8 cellular contexts compared by ENCODE assay signal in the genomic region with DNA sequence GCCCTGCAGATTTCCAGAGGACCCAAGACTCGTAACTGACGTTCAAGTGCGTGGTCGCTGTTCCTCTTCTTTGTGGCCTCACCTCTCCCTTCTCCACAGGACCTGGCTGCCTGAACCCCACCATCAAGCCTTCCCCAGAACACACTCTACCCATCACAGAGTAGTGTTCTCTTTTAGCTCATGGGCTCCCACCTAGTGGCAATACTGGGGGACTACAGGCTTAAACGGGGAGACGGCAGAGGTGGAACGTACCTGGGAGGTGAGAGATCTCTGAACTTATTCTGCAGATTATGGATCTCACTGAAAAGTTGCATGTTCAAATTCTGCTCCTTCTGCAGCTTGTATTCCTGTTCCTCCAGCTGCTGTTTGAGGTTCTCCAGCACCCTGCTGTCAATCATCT.
A peak's percentile ranks its signal among the peaks of the same experiment; 100 is the strongest.
DNase-seq lines count a peak whose midpoint lies in the region; ATAC-seq, FAIRE-seq and TF ChIP-seq lines count a peak whose summit lies in the region.

No MANE protein-coding gene starts in this region.

- TF ChIP-seq RAD21 in A549 (conservative IDR thresholded peaks at IDR 0.05 in 1 of 2, IDR thresholded peaks at IDR 0.05 in 1 of 2), result peak; percentile 40 to 68; a peak in 3 of 5 replicates

- H3K4me3 ChIP-seq in A549 (no peak overlapping the region), GM12864 (ENCODE audit: low read depth, low read length) (no peak overlapping the region)

- no peaks in the 10 kb centered on the region for H3K4me1 ChIP-seq in A549

- peaks cover 16% of the 10 kb centered on the region for H3K36me3 Mint-ChIP-seq in osteocyte (ENCODE audit: unreplicated experiment)

- FAIRE-seq in A549 (lab: Jason Lieb, UNC) (no peak), frontal cortex (lab: Jason Lieb, UNC) (no peak)

- H3K27me3 Mint-ChIP-seq in osteocyte (ENCODE audit: unreplicated experiment), result no peaks in the 10 kb centered on the region

- H3K27ac ChIP-seq in A549, result no peak overlapping the region

- WGBS in A549 (ENCODE audit: missing lambda C conversion rate), result 82% methylated on average over 7 of the region's 7 CpGs

- H3K27ac Mint-ChIP-seq in osteocyte (ENCODE audit: unreplicated experiment), result no peak overlapping the region

- TF ChIP-seq EP300 in A549 (IDR thresholded peaks at IDR 0.05), result no peak

- no peak overlapping the region for H3K4me2 ChIP-seq in A549

- no peak for TF ChIP-seq POLR2A in A549 (IDR thresholded peaks at IDR 0.05; ENCODE audit: low read length)

- H3K9me3 Mint-ChIP-seq in osteocyte (ENCODE audit: unreplicated experiment), result no peaks in the 10 kb centered on the region

- peak; percentile 80 to 92; a peak in 5 of 6 replicates for ATAC-seq in A549

- DNase-seq in A549 (ENCODE audit: low read depth in 1 of 2, low spot score in 1 of 2) (peak; percentile 38 to 40), GM12864 (ENCODE audit: low read depth) (no peak), NCI-H1092 treated with DMSO at 0.1 percent for 48 hours (lab: John Stamatoyannopoulos, UW) (peak; percentile 20), T47D (ENCODE audit: low read depth in 1 of 2, low spot score in 1 of 2) (peak; percentile 14 to 64), osteocyte (ENCODE audit: extremely low spot score, unreplicated experiment) (no peak), DMS79 (lab: John Stamatoyannopoulos, UW) (no peak), Ammon's horn (ENCODE audit: low spot score) (no peak), frontal cortex (ENCODE audit: low spot score in 2 of 2) (no peak)

- no peaks in the 10 kb centered on the region for H3K9me3 ChIP-seq in A549

- CTCF ChIA-PET in A549 (lab: Yijun Ruan, JAX), result interaction anchor here (0.9 to 3.0 kb wide), 6 partner anchors 17 to 91 kb away, joined by 3 to 11 read pairs (median 4); no protein-coding TSS in a partner anchor

- POLR2A ChIA-PET in A549 (lab: Yijun Ruan, JAX), result no interaction called here

- no peak overlapping the region for H3K4me3 Mint-ChIP-seq in osteocyte (ENCODE audit: unreplicated experiment)

- TF ChIP-seq CTCF in A549 (IDR thresholded peaks at IDR 0.05) (peak; percentile 39), GM12864 (IDR thresholded peaks at IDR 0.05; ENCODE audit: low read depth, low read length, missing control alignments) (peak; percentile 66), osteocyte (IDR thresholded peaks at IDR 0.05) (peak; percentile 52)

- in situ Hi-C loops in T47D (cut with HindIII; ENCODE audit: low pct_unique_long_range_greater_than_20kb, low sequenced_read_pairs), result no loop called here

- H3K4me1 Mint-ChIP-seq in osteocyte (ENCODE audit: unreplicated experiment), result peaks cover 57% of the 10 kb centered on the region

TF ChIP-seq in A549, 52 proteins besides CTCF, POLR2A, EP300 and RAD21:
- TF ChIP-seq GATA3 (IDR thresholded peaks at IDR 0.05; ENCODE audit: borderline replicate concordance), result no peak
- TF ChIP-seq TFCP2L1 (CRISPR knock-in tag; IDR thresholded peaks at IDR 0.05), result no peak
- no peak for TF ChIP-seq EHF (CRISPR knock-in tag; IDR thresholded peaks at IDR 0.05)
- TF ChIP-seq ZFP36 (IDR thresholded peaks at IDR 0.05; ENCODE audit: borderline replicate concordance, partially characterized antibody), result no peak
- TF ChIP-seq, protein P1, sequence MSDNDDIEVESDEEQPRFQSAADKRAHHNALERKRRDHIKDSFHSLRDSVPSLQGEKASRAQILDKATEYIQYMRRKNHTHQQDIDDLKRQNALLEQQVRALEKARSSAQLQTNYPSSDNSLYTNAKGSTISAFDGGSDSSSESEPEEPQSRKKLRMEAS (IDR thresholded peaks at IDR 0.05), result no peak
- no peak for TF ChIP-seq BHLHE40 (IDR thresholded peaks at IDR 0.05; ENCODE audit: low read depth, low read length)
- no peak for TF ChIP-seq PHF8 (IDR thresholded peaks at IDR 0.05; ENCODE audit: borderline replicate concordance, low read depth)
- no peak for TF ChIP-seq CBX8 (IDR thresholded peaks at IDR 0.05)
- no peak for TF ChIP-seq POLR2AphosphoS2 (conservative IDR thresholded peaks at IDR 0.05; ENCODE audit: low read length)
- TF ChIP-seq, protein P2, sequence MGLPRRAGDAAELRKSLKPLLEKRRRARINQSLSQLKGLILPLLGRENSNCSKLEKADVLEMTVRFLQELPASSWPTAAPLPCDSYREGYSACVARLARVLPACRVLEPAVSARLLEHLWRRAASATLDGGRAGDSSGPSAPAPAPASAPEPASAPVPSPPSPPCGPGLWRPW (IDR thresholded peaks at IDR 0.05), result no peak
- TF ChIP-seq, protein P3, sequence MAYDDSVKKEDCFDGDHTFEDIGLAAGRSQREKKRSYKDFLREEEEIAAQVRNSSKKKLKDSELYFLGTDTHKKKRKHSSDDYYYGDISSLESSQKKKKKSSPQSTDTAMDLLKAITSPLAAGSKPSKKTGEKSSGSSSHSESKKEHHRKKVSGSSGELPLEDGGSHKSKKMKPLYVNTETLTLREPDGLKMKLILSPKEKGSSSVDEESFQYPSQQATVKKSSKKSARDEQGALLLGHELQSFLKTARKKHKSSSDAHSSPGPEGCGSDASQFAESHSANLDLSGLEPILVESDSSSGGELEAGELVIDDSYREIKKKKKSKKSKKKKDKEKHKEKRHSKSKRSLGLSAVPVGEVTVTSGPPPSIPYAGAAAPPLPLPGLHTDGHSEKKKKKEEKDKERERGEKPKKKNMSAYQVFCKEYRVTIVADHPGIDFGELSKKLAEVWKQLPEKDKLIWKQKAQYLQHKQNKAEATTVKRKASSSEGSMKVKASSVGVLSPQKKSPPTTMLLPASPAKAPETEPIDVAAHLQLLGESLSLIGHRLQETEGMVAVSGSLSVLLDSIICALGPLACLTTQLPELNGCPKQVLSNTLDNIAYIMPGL (CRISPR knock-in tag; IDR thresholded peaks at IDR 0.05; ENCODE audit: borderline replicate concordance), result no peak
- no peak for TF ChIP-seq RCOR1 (IDR thresholded peaks at IDR 0.05; ENCODE audit: low read depth, low read length)
- no peak for TF ChIP-seq CHD2 (IDR thresholded peaks at IDR 0.05; ENCODE audit: low read length, partially characterized antibody)
- no peak for TF ChIP-seq RARB (CRISPR knock-in tag; IDR thresholded peaks at IDR 0.05)
- TF ChIP-seq, protein P4, sequence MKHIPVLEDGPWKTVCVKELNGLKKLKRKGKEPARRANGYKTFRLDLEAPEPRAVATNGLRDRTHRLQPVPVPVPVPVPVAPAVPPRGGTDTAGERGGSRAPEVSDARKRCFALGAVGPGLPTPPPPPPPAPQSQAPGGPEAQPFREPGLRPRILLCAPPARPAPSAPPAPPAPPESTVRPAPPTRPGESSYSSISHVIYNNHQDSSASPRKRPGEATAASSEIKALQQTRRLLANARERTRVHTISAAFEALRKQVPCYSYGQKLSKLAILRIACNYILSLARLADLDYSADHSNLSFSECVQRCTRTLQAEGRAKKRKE (CRISPR knock-in tag; IDR thresholded peaks at IDR 0.05; ENCODE audit: low read depth), result no peak
- TF ChIP-seq HOXB5 (CRISPR knock-in tag; IDR thresholded peaks at IDR 0.05), result no peak
- no peak for TF ChIP-seq ZNF302 (CRISPR knock-in tag; IDR thresholded peaks at IDR 0.05)

Comparison
In these comparisons a context has a peak if more than half of its experiments do, and no peak if none do; other contexts are left out.
1. DNase-seq: peak in A549 (2 of 2), NCI-H1092 treated with DMSO at 0.1 percent for 48 hours (single experiment) and T47D (2 of 2); none in GM12864 (single experiment), osteocyte (single experiment), DMS79 (single experiment), Ammon's horn (single experiment) and frontal cortex (0 of 2).
2. Peak in every context shown above with its lines, with median percentiles within 50 percentile points of each other: CTCF ChIP-seq.